19 cellular contexts compared by ENCODE assay signal in genomic region chr2:217832987-217833386, GRCh38.
DNase-seq lines count a peak whose midpoint lies in the region; FAIRE-seq and TF ChIP-seq lines count a peak whose summit lies in the region.
"Had no signal": no experiment of that assay in that cellular context is flagged by ENCODE, and none has a peak within 500 bp of the region (broad histone marks: within the 10 kb centered on the region; RNA-seq: fewer than 3 reads in every experiment).

No MANE protein-coding gene starts in this region.

- H3K4me1 ChIP-seq in ascending aorta (peaks cover 29 to 65% of the 10 kb centered on the region in 2 donors), kidney (ENCODE audit: control insufficient read depth in 1 of 2, insufficient read depth in 1 of 2, low read depth in 1 of 2, low read length in 2 of 2) (peaks cover 12 to 30% of the 10 kb centered on the region in 2 donors), stomach smooth muscle (ENCODE audit: control insufficient read depth, insufficient read depth, low read length) (peaks cover 69% of the 10 kb centered on the region), Caco-2 (no peaks in the 10 kb centered on the region)

- no peak overlapping the region for H3K27ac Mint-ChIP-seq in activated T-helper 2 cell treated with anti-CD3 and anti-CD28 coated beads, Interferon-gamma antibody, Interleukin-2, Interleukin-4, amounts not matched to agents 10 μg/mL and 5 μg/mL and 100 μg/mL, durations not matched to agents 14 hours and 24 hours and 36 hours
- no peak overlapping the region for H3K27ac Mint-ChIP-seq in Caco-2 (ENCODE audit: unreplicated experiment)

- H3K36me3 Mint-ChIP-seq in activated T-helper 2 cell treated with anti-CD3 and anti-CD28 coated beads, Interferon-gamma antibody, Interleukin-2, Interleukin-4, amounts not matched to agents 10 μg/mL and 5 μg/mL and 100 μg/mL, durations not matched to agents 14 hours and 24 hours and 36 hours (ENCODE audit: low read depth), result no peaks in the 10 kb centered on the region
- peaks cover 9% of the 10 kb centered on the region for H3K36me3 Mint-ChIP-seq in Caco-2 (ENCODE audit: insufficient read depth, unreplicated experiment)

- intact Hi-C loops in ascending aorta (cut with DNase I) (no loop called here), kidney (cut with DNase I) (no loop called here), Caco-2 (cut with micrococcal nuclease; ENCODE audit: unreplicated experiment) (no loop called here)
- intact Hi-C loops in activated T-helper 2 cell treated with anti-CD3 and anti-CD28 coated beads, Interferon-gamma antibody, Interleukin-2, Interleukin-4, amounts not matched to agents 10 μg/mL and 5 μg/mL and 100 μg/mL, durations not matched to agents 14 hours and 24 hours and 36 hours (cut with micrococcal nuclease), result no loop called here

- H3K4me3 ChIP-seq in ascending aorta, result no peak overlapping the region
- no peak overlapping the region for H3K4me3 ChIP-seq in kidney (ENCODE audit: low read length in 2 of 2)
- H3K4me3 ChIP-seq in stomach smooth muscle (ENCODE audit: low read length in 2 of 2), result no peak overlapping the region
- no peak overlapping the region for H3K4me3 ChIP-seq in Caco-2 (ENCODE audit: low read depth, low read length)
- H3K4me3 ChIP-seq: BLaER1 treated with 17β-estradiol and CSF1 and Interleukin-3, amounts not matched to agents 10 nM and 100 nM had no signal

- no peaks in the 10 kb centered on the region for H3K9me3 ChIP-seq in ascending aorta
- H3K9me3 ChIP-seq in kidney (ENCODE audit: control insufficient read depth in 1 of 2, low read length in 2 of 2), result no peaks in the 10 kb centered on the region
- H3K9me3 ChIP-seq in stomach smooth muscle (ENCODE audit: control insufficient read depth in 2 of 2, low read length in 2 of 2), result no peaks in the 10 kb centered on the region
- H3K9me3 ChIP-seq in Caco-2, result no peaks in the 10 kb centered on the region
- H3K9me3 ChIP-seq: BLaER1 treated with 17β-estradiol and CSF1 and Interleukin-3, amounts not matched to agents 10 nM and 100 nM had no signal

- BruUV-seq in Caco-2 (replicated peaks; lab: Mats Ljungman, UMichigan), result no TSS peak

- CTCF ChIA-PET in Caco-2 (lab: Charles Lee), result no interaction called here

- H3K4me1 Mint-ChIP-seq in activated T-helper 2 cell treated with anti-CD3 and anti-CD28 coated beads, Interferon-gamma antibody, Interleukin-2, Interleukin-4, amounts not matched to agents 10 μg/mL and 5 μg/mL and 100 μg/mL, durations not matched to agents 14 hours and 24 hours and 36 hours (ENCODE audit: low read depth), result no peaks in the 10 kb centered on the region
- H3K4me1 Mint-ChIP-seq in Caco-2 (ENCODE audit: low read depth, unreplicated experiment), result no peaks in the 10 kb centered on the region

- no peak for FAIRE-seq in kidney (lab: Jason Lieb, UNC)
- FAIRE-seq: A204.1, GM12892, GM19239 had no signal

- no peaks in the 10 kb centered on the region for H3K27me3 Mint-ChIP-seq in activated T-helper 2 cell treated with anti-CD3 and anti-CD28 coated beads, Interferon-gamma antibody, Interleukin-2, Interleukin-4, amounts not matched to agents 10 μg/mL and 5 μg/mL and 100 μg/mL, durations not matched to agents 14 hours and 24 hours and 36 hours (ENCODE audit: low read depth)
- no peaks in the 10 kb centered on the region for H3K27me3 Mint-ChIP-seq in Caco-2 (ENCODE audit: insufficient read depth, unreplicated experiment)

- H3K27ac ChIP-seq in ascending aorta, result peak overlapping the region; percentile 51 to 86
- no peak overlapping the region for H3K27ac ChIP-seq in kidney (ENCODE audit: low read depth in 2 of 2, low read length in 2 of 2)
- H3K27ac ChIP-seq in stomach smooth muscle (ENCODE audit: low read length), result peak overlapping the region; percentile 24
- H3K27ac ChIP-seq: BLaER1 treated with 17β-estradiol and CSF1 and Interleukin-3, amounts not matched to agents 10 nM and 100 nM had no signal

- POLR2A ChIA-PET in Caco-2 (lab: Charles Lee), result no interaction called here

- H3K27me3 ChIP-seq in ascending aorta, result no peaks in the 10 kb centered on the region
- no peaks in the 10 kb centered on the region for H3K27me3 ChIP-seq in stomach smooth muscle (ENCODE audit: control insufficient read depth in 1 of 2, insufficient read depth in 2 of 2, low read length in 2 of 2)
- H3K27me3 ChIP-seq in Caco-2 (replicated peaks; ENCODE audit: control insufficient read depth, insufficient read depth, low read length), result no peaks in the 10 kb centered on the region
- H3K27me3 ChIP-seq: BLaER1 treated with 17β-estradiol and CSF1 and Interleukin-3, amounts not matched to agents 10 nM and 100 nM had no signal

- H3K4me3 Mint-ChIP-seq in activated T-helper 2 cell treated with anti-CD3 and anti-CD28 coated beads, Interferon-gamma antibody, Interleukin-2, Interleukin-4, amounts not matched to agents 10 μg/mL and 5 μg/mL and 100 μg/mL, durations not matched to agents 14 hours and 24 hours and 36 hours (ENCODE audit: low read depth), result no peak overlapping the region
- no peak overlapping the region for H3K4me3 Mint-ChIP-seq in Caco-2 (ENCODE audit: unreplicated experiment)

- H3K9me3 Mint-ChIP-seq in activated T-helper 2 cell treated with anti-CD3 and anti-CD28 coated beads, Interferon-gamma antibody, Interleukin-2, Interleukin-4, amounts not matched to agents 10 μg/mL and 5 μg/mL and 100 μg/mL, durations not matched to agents 14 hours and 24 hours and 36 hours, result no peaks in the 10 kb centered on the region
- H3K9me3 Mint-ChIP-seq in Caco-2 (ENCODE audit: unreplicated experiment), result no peaks in the 10 kb centered on the region

- TF ChIP-seq CTCF in ascending aorta (IDR thresholded peaks at IDR 0.05), result no peak
- TF ChIP-seq CTCF in kidney (IDR thresholded peaks at IDR 0.05; ENCODE audit: borderline replicate concordance, extremely low read depth, insufficient read depth), result no peak
- TF ChIP-seq CTCF in Caco-2 (IDR thresholded peaks at IDR 0.05; ENCODE audit: insufficient read depth in 1 of 2, low read depth in 1 of 2, low read length in 1 of 2, severe bottlenecking in 1 of 2, unreplicated experiment in 1 of 2), result no peak

- peaks cover 84 to 94% of the 10 kb centered on the region in 2 donors for H3K36me3 ChIP-seq in ascending aorta
- H3K36me3 ChIP-seq in kidney (ENCODE audit: control insufficient read depth in 1 of 2, insufficient read depth in 2 of 2, low read length in 2 of 2), result peaks cover 54 to 81% of the 10 kb centered on the region in 2 donors
- peaks cover 65 to 73% of the 10 kb centered on the region in 2 donors for H3K36me3 ChIP-seq in stomach smooth muscle (ENCODE audit: control insufficient read depth in 2 of 2, insufficient read depth in 2 of 2, low read length in 2 of 2)
- H3K36me3 ChIP-seq in Caco-2 (ENCODE audit: control insufficient read depth, insufficient read depth, low read length), result no peaks in the 10 kb centered on the region

- DNase-seq in NCI-H748 (lab: John Stamatoyannopoulos, UW; ENCODE audit: unreplicated experiment) (peak; percentile 55), NCI-H748 treated with DMSO at 0.1 percent for 48 hours (lab: John Stamatoyannopoulos, UW) (no peak), ascending aorta (ENCODE audit: low spot score in 2 of 2) (no peak), kidney (peak; percentile 57), Caco-2 (no peak), hippocampal formation (lab: John Stamatoyannopoulos, UW) (no peak)
- DNase-seq in activated T-helper 2 cell treated with anti-CD3 and anti-CD28 coated beads, Interferon-gamma antibody, Interleukin-2, Interleukin-4, amounts not matched to agents 10 μg/mL and 5 μg/mL and 100 μg/mL, durations not matched to agents 14 hours and 24 hours and 36 hours (ENCODE audit: low spot score), result no peak
- DNase-seq: DMS 273 treated with DMSO at 0.1 percent for 48 hours, H7, KG1, NCI-H1436, NCI-H2029 treated with DMSO at 0.1 percent for 48 hours, NCI-H2171 treated with DMSO at 0.1 percent for 48 hours, NCI-H446 treated with DMSO at 0.1 percent for 48 hours had no signal

- H3K9ac ChIP-seq in kidney (ENCODE audit: low read length in 2 of 2) (no peak overlapping the region), stomach smooth muscle (ENCODE audit: low read length in 2 of 2) (no peak overlapping the region)
- H3K9ac ChIP-seq: BLaER1 treated with 17β-estradiol and CSF1 and Interleukin-3, amounts not matched to agents 10 nM and 100 nM had no signal

Comparison
In these comparisons a context has a peak if more than half of its experiments do, and no peak if none do; other contexts are left out.
1. DNase-seq: peak in NCI-H748 (single experiment) and kidney (single experiment); none in NCI-H748 treated with DMSO at 0.1 percent for 48 hours (single experiment), ascending aorta (0 of 2), activated T-helper 2 cell treated with anti-CD3 and anti-CD28 coated beads, Interferon-gamma antibody, Interleukin-2, Interleukin-4, amounts not matched to agents 10 μg/mL and 5 μg/mL and 100 μg/mL, durations not matched to agents 14 hours and 24 hours and 36 hours (single experiment), Caco-2 (0 of 2) and hippocampal formation (0 of 2).
2. H3K27ac ChIP-seq: peak in ascending aorta (2 of 2) and stomach smooth muscle (single experiment); none in kidney (0 of 2).